19 cellular contexts compared by ENCODE assay signal in genomic region chr9:130284249-130284625, GRCh38.
"Had no signal": no experiment of that assay in that cellular context is flagged by ENCODE, and none has a peak within 500 bp of the region (broad histone marks: within the 10 kb centered on the region; RNA-seq: fewer than 3 reads in every experiment).

No MANE protein-coding gene starts in this region.

- H3K4me1 Mint-ChIP-seq: naive B cell; stimulated activated effector memory CD8-positive, alpha-beta T cell treated with anti-CD3 and anti-CD28 coated beads, Interleukin-12 subunit alpha, Interleukin-12 subunit beta, amount 100 ng/mL, for 72 hours had no signal

- H3K9me3 ChIP-seq: colonic mucosa, heart left ventricle, left lung, lower lobe of right lung, right atrium auricular region, tibial artery had no signal

- H3K27ac ChIP-seq: colonic mucosa, left lung, lower lobe of right lung, right atrium auricular region, tibial artery had no signal

- H3K36me3 ChIP-seq: colonic mucosa, heart left ventricle, left lung, lower lobe of right lung, right atrium auricular region, tibial artery had no signal

- H3K4me2 ChIP-seq: smooth muscle cell had no signal

- H3K27ac Mint-ChIP-seq: naive B cell; stimulated activated effector memory CD8-positive, alpha-beta T cell treated with anti-CD3 and anti-CD28 coated beads, Interleukin-12 subunit alpha, Interleukin-12 subunit beta, amount 100 ng/mL, for 72 hours had no signal

- ATAC-seq: heart left ventricle; left lung; lower lobe of right lung; stimulated activated effector memory CD8-positive, alpha-beta T cell treated with anti-CD3 and anti-CD28 coated beads, Interleukin-12 subunit alpha, Interleukin-12 subunit beta, amount 100 ng/mL, for 72 hours; stimulated activated naive CD8-positive, alpha-beta T cell treated with anti-CD3 and anti-CD28 coated beads, Interleukin-15, Interleukin-2, amounts not matched to agents 100 U/mL and 50 U/mL, for 24 hours had no signal

- H3K27me3 ChIP-seq: colonic mucosa, right atrium auricular region had no signal

- H3K4me1 ChIP-seq: colonic mucosa had no signal

- H3K36me3 Mint-ChIP-seq: naive B cell; stimulated activated effector memory CD8-positive, alpha-beta T cell treated with anti-CD3 and anti-CD28 coated beads, Interleukin-12 subunit alpha, Interleukin-12 subunit beta, amount 100 ng/mL, for 72 hours had no signal

- H3K4me3 Mint-ChIP-seq: naive B cell; stimulated activated effector memory CD8-positive, alpha-beta T cell treated with anti-CD3 and anti-CD28 coated beads, Interleukin-12 subunit alpha, Interleukin-12 subunit beta, amount 100 ng/mL, for 72 hours had no signal

- H3K4me3 ChIP-seq: colonic mucosa, heart left ventricle, left lung, lower lobe of right lung, right atrium auricular region, smooth muscle cell, tibial artery had no signal

- DNase-seq: caudate nucleus; colonic mucosa; effector CD4-positive, alpha-beta T cell; foreskin melanocyte; hippocampal formation; left lung; lower lobe of right lung; mesenchymal stem cell; midbrain; naive B cell; stimulated activated CD4-positive, alpha-beta T cell treated with anti-CD3 and anti-CD28 coated beads, Interleukin-2, amount 100 ng/mL, for 48 hours; stimulated activated CD8-positive, alpha-beta memory T cell treated with anti-CD3 and anti-CD28 coated beads, Interleukin-4, amount 100 ng/mL, for 48 hours; stimulated activated naive CD8-positive, alpha-beta T cell treated with anti-CD3 and anti-CD28 coated beads, Interleukin-15, Interleukin-2, amounts not matched to agents 100 U/mL and 50 U/mL, for 24 hours; tibial artery had no signal

- H3K9me3 Mint-ChIP-seq: nephron; stimulated activated effector memory CD8-positive, alpha-beta T cell treated with anti-CD3 and anti-CD28 coated beads, Interleukin-12 subunit alpha, Interleukin-12 subunit beta, amount 100 ng/mL, for 72 hours had no signal
